Comparison of ENCODE assay signal across 8 cellular contexts in genomic region chr10:6136215-6137201, GRCh38. TPM values are rescaled to one million over a fixed set of nuclear protein-coding genes. Genes with fewer than 3 reads are reported as not detected.
A peak's percentile ranks its signal among the peaks of the same experiment; 100 is the strongest.
DNase-seq lines count a peak whose midpoint lies in the region; ATAC-seq and TF ChIP-seq lines count a peak whose summit lies in the region.

No MANE protein-coding gene starts in this region.

- H3K4me3 ChIP-seq in AG04450 (ENCODE audit: low read depth, low read length): peak overlapping the region; percentile 37; the same call in 1 of the 2 replicates
- H3K4me3 ChIP-seq in adrenal gland: no peak overlapping the region

- DNase-seq in AG04450 (ENCODE audit: low read depth, low spot score): peak; percentile 32
- DNase-seq in HK-2 (ENCODE audit: unreplicated experiment): peak; percentile 22
- peak; percentile 60 for DNase-seq in amniotic epithelial cell (ENCODE audit: low read depth)
- DNase-seq in stimulated activated CD8-positive, alpha-beta memory T cell treated with anti-CD3 and anti-CD28 coated beads, Interleukin-2, amount 100 ng/mL, for 48 hours (ENCODE audit: low read depth in 2 of 2): peak; percentile 38 to 59
- DNase-seq in NCI-H345 treated with DMSO at 0.1 percent for 48 hours (lab: John Stamatoyannopoulos, UW; ENCODE audit: unreplicated experiment): no peak
- no peak for DNase-seq in adrenal gland
- DNase-seq in 8988T: no peak

- H3K36me3 ChIP-seq in adrenal gland (replicated peaks in 1 of 2): no peaks in the 10 kb centered on the region

- intact Hi-C loops in adrenal gland (cut with DNase I): no loop called here

- TF ChIP-seq CTCF in AG04450 (IDR thresholded peaks at IDR 0.05; ENCODE audit: low read depth, low read length): 0 out of 2 replicates have a peak, but pooled peaks have one; percentile 9
- no peak for TF ChIP-seq CTCF in adrenal gland (IDR thresholded peaks at IDR 0.05)

- H3K9me3 ChIP-seq in AG04450 (ENCODE audit: control insufficient read depth, insufficient read depth, low read length) (no peaks in the 10 kb centered on the region), adrenal gland (replicated peaks in 1 of 3) (no peaks in the 10 kb centered on the region)

- 59 to 75% (median 67%) methylated on average over 15 to 20 of the region's 20 CpGs for WGBS in adrenal gland, 4 donors

- H3K27ac ChIP-seq in AG04450 (ENCODE audit: low read depth, low read length) (peak overlapping the region; percentile 73), adrenal gland (no peak overlapping the region)

- H3K27me3 ChIP-seq in AG04450 (ENCODE audit: control insufficient read depth, insufficient read depth, low read length) (no peaks in the 10 kb centered on the region), adrenal gland (no peaks in the 10 kb centered on the region)

- peak; percentile 36 for ATAC-seq in GM19397 (IDR thresholded peaks at IDR 0.05; ENCODE audit: unreplicated experiment)

- H3K4me1 ChIP-seq in adrenal gland (replicated peaks in 1 of 2): no peaks in the 10 kb centered on the region

- CTCF ChIA-PET in AG04450 (lab: Charles Lee): interaction anchor here (1.3 to 2.7 kb wide), 6 partner anchors 14 to 270 kb away, joined by 4 to 19 read pairs (median 8); partner anchors contain the start of gene PFKFB3

- TF ChIP-seq POLR2A in adrenal gland (IDR thresholded peaks at IDR 0.05): no peak

- POLR2A ChIA-PET in AG04450 (lab: Yijun Ruan, JAX): interaction anchor here (0.9 to 2.6 kb wide), 5 partner anchors 8 to 265 kb away, joined by 3 to 11 read pairs (median 4); partner anchors contain the start of gene PFKFB3

RNA-seq across cellular contexts. Expression of gene RBM17, which starts 47.7 kb away (rescaled TPM):
- 38.9 and 45.0 TPM in 2 replicates for polyA plus RNA-seq in AG04450 (2011; rRNA removed)
- 19.6 and 20.0 TPM in 2 replicates for polyA minus RNA-seq in AG04450 (2011; rRNA and poly(A)+ RNA removed)
- total RNA-seq in adrenal gland: 10 to 100 TPM; 31.9 to 72.1 (median 60.6) TPM
- polyA plus RNA-seq in adrenal gland: 100 to 1,000 TPM in 2 of 3 donors, 10 to 100 TPM in 1; 92.4 to 123 (median 101) TPM

Comparison
In these comparisons a context has a peak if more than half of its experiments do, and no peak if none do; other contexts are left out.
1. DNase-seq: peak in AG04450 (single experiment), HK-2 (single experiment), amniotic epithelial cell (single experiment) and stimulated activated CD8-positive, alpha-beta memory T cell treated with anti-CD3 and anti-CD28 coated beads, Interleukin-2, amount 100 ng/mL, for 48 hours (2 of 2); none in NCI-H345 treated with DMSO at 0.1 percent for 48 hours (single experiment), adrenal gland (0 of 7) and 8988T (single experiment).